Comparison of ENCODE assay signal across 1 cellular context in genomic region chr20:14992071-14992654, GRCh38.
A peak's percentile ranks its signal among the peaks of the same experiment; 100 is the strongest.
TF ChIP-seq lines count a peak whose summit lies in the region.

No MANE protein-coding gene starts in this region.

TF ChIP-seq in HepG2, 621 proteins besides CTCF, POLR2A, EP300 and RAD21 (continued from another document and continues in another):
- TF ChIP-seq NONO (IDR thresholded peaks at IDR 0.05) (no peak), NONO (CRISPR knock-in tag; conservative IDR thresholded peaks at IDR 0.05) (no peak), THAP7 (CRISPR knock-in tag; IDR thresholded peaks at IDR 0.05) (no peak), ZNF577 (CRISPR knock-in tag; IDR thresholded peaks at IDR 0.05; ENCODE audit: borderline replicate concordance, low read depth) (no peak), RCOR2 (CRISPR knock-in tag; IDR thresholded peaks at IDR 0.05) (0 out of 2 replicates have a peak, but pooled peaks have one; percentile 54), ZNF770 (CRISPR knock-in tag; IDR thresholded peaks at IDR 0.05) (no peak), HNRNPUL1 (IDR thresholded peaks at IDR 0.05; ENCODE audit: low read depth, low read length) (no peak), SMARCE1 (IDR thresholded peaks at IDR 0.05; ENCODE audit: borderline replicate concordance) (no peak), NBN (conservative IDR thresholded peaks at IDR 0.05) (no peak), JARID2 (CRISPR knock-in tag; IDR thresholded peaks at IDR 0.05; ENCODE audit: insufficient replicate concordance) (no peak), ZNF10 (CRISPR knock-in tag; IDR thresholded peaks at IDR 0.05; ENCODE audit: borderline replicate concordance, low read depth) (no peak), ZNF670 (CRISPR knock-in tag; IDR thresholded peaks at IDR 0.05; ENCODE audit: borderline replicate concordance) (no peak), ZNF704 (CRISPR knock-in tag; IDR thresholded peaks at IDR 0.05; ENCODE audit: borderline replicate concordance) (no peak), ZNF746 (CRISPR knock-in tag; IDR thresholded peaks at IDR 0.05) (no peak), MIXL1 (CRISPR knock-in tag; IDR thresholded peaks at IDR 0.05) (0 out of 2 replicates have a peak, but pooled peaks have one; percentile 7), SAP130 (CRISPR knock-in tag; IDR thresholded peaks at IDR 0.05; ENCODE audit: low read depth) (peak; percentile 53), SOX13 (IDR thresholded peaks at IDR 0.05) (no peak; the same call in 1 of the 2 replicates), SOX13 (CRISPR knock-in tag; conservative IDR thresholded peaks at IDR 0.05 in 1 of 2, IDR thresholded peaks at IDR 0.05 in 1 of 2) (peak in 1 of 2 experiments; percentile 91; a peak in 2 of 4 replicates), MTF1 (CRISPR knock-in tag; IDR thresholded peaks at IDR 0.05) (no peak), NFKBIZ (CRISPR knock-in tag; IDR thresholded peaks at IDR 0.05) (no peak), GATAD2A (CRISPR knock-in tag; IDR thresholded peaks at IDR 0.05) (peak; percentile 94), ADNP (CRISPR knock-in tag; IDR thresholded peaks at IDR 0.05) (no peak), ZNF652 (CRISPR knock-in tag; IDR thresholded peaks at IDR 0.05; ENCODE audit: borderline replicate concordance, low read depth) (no peak), CEBPZ (IDR thresholded peaks at IDR 0.05; ENCODE audit: low read length) (no peak), ATF2 (CRISPR knock-in tag; IDR thresholded peaks at IDR 0.05) (no peak), ZSCAN9 (CRISPR knock-in tag; IDR thresholded peaks at IDR 0.05; ENCODE audit: borderline replicate concordance) (no peak), TBX2 (CRISPR knock-in tag; IDR thresholded peaks at IDR 0.05; ENCODE audit: borderline replicate concordance) (no peak), REL (CRISPR knock-in tag; conservative IDR thresholded peaks at IDR 0.05) (no peak), PHF5A (CRISPR knock-in tag; IDR thresholded peaks at IDR 0.05; ENCODE audit: low read depth, unreplicated experiment) (no peak), FOXM1 (CRISPR knock-in tag; IDR thresholded peaks at IDR 0.05) (no peak), PHF20 (CRISPR knock-in tag; IDR thresholded peaks at IDR 0.05) (no peak), NCOR1 (IDR thresholded peaks at IDR 0.05; ENCODE audit: borderline replicate concordance, low read length) (peak; percentile 57; the same call in 1 of the 2 replicates), ELF3 (CRISPR knock-in tag; IDR thresholded peaks at IDR 0.05) (peak; percentile 46), ZBTB7A (CRISPR knock-in tag; IDR thresholded peaks at IDR 0.05) (no peak), ZNF367 (CRISPR knock-in tag; IDR thresholded peaks at IDR 0.05; ENCODE audit: borderline replicate concordance) (no peak), ZNF644 (CRISPR knock-in tag; IDR thresholded peaks at IDR 0.05; ENCODE audit: low read depth) (0 out of 2 replicates have a peak, but pooled peaks have one; percentile 19), ZNF383 (CRISPR knock-in tag; IDR thresholded peaks at IDR 0.05; ENCODE audit: borderline replicate concordance) (no peak), BHLHE40 (IDR thresholded peaks at IDR 0.05; ENCODE audit: low read length) (no peak), ZNF562 (CRISPR knock-in tag; IDR thresholded peaks at IDR 0.05; ENCODE audit: borderline replicate concordance) (no peak), NR1H2 (CRISPR knock-in tag; IDR thresholded peaks at IDR 0.05; ENCODE audit: borderline replicate concordance, low read depth) (no peak), ZNF292 (CRISPR knock-in tag; IDR thresholded peaks at IDR 0.05; ENCODE audit: borderline replicate concordance, low read depth) (no peak), HHEX (CRISPR knock-in tag; IDR thresholded peaks at IDR 0.05) (no peak), FIP1L1 (IDR thresholded peaks at IDR 0.05; ENCODE audit: borderline replicate concordance, insufficient read depth, low read depth, low read length) (no peak), ZNF569 (CRISPR knock-in tag; IDR thresholded peaks at IDR 0.05; ENCODE audit: borderline replicate concordance) (no peak), JDP2 (CRISPR knock-in tag; IDR thresholded peaks at IDR 0.05; ENCODE audit: borderline replicate concordance) (no peak), MED13 (CRISPR knock-in tag; IDR thresholded peaks at IDR 0.05) (no peak), ZMAT3 (CRISPR knock-in tag; conservative IDR thresholded peaks at IDR 0.05) (no peak), EZH2 (conservative IDR thresholded peaks at IDR 0.05; ENCODE audit: low read depth, low read length) (no peak), ZSCAN20 (CRISPR knock-in tag; IDR thresholded peaks at IDR 0.05; ENCODE audit: borderline replicate concordance) (no peak), AGO2 (optimal IDR thresholded peaks at IDR 0.05; ENCODE audit: low read depth, low read length) (no peak), NFYC (CRISPR knock-in tag; IDR thresholded peaks at IDR 0.05) (no peak), THYN1 (CRISPR knock-in tag; IDR thresholded peaks at IDR 0.05; ENCODE audit: borderline replicate concordance, low read depth) (no peak), FOXC1 (CRISPR knock-in tag; IDR thresholded peaks at IDR 0.05; ENCODE audit: borderline replicate concordance) (no peak), TMF1 (CRISPR knock-in tag; IDR thresholded peaks at IDR 0.05; ENCODE audit: low read depth) (no peak), TEAD3 (CRISPR knock-in tag; optimal IDR thresholded peaks at IDR 0.05; ENCODE audit: borderline replicate concordance) (no peak), ZNF274 (CRISPR knock-in tag; IDR thresholded peaks at IDR 0.05) (no peak), ZNF484 (CRISPR knock-in tag; IDR thresholded peaks at IDR 0.05; ENCODE audit: borderline replicate concordance, low read depth) (no peak), ZNF597 (CRISPR knock-in tag; IDR thresholded peaks at IDR 0.05) (no peak), ZFP37 (CRISPR knock-in tag; IDR thresholded peaks at IDR 0.05; ENCODE audit: borderline replicate concordance) (no peak), CEBPG (CRISPR knock-in tag; IDR thresholded peaks at IDR 0.05) (peak; percentile 90), KDM6A (CRISPR knock-in tag; IDR thresholded peaks at IDR 0.05; ENCODE audit: low read depth) (no peak), NR2F1 (CRISPR knock-in tag; IDR thresholded peaks at IDR 0.05) (no peak), ZNF589 (CRISPR knock-in tag; conservative IDR thresholded peaks at IDR 0.05) (no peak), TSC22D2 (CRISPR knock-in tag; IDR thresholded peaks at IDR 0.05; ENCODE audit: borderline replicate concordance) (no peak), TOE1 (CRISPR knock-in tag; IDR thresholded peaks at IDR 0.05) (no peak), PRMT3 (CRISPR knock-in tag; IDR thresholded peaks at IDR 0.05; ENCODE audit: borderline replicate concordance, low read depth) (no peak), KLF15 (CRISPR knock-in tag; IDR thresholded peaks at IDR 0.05; ENCODE audit: borderline replicate concordance) (no peak), PRDM10 (CRISPR knock-in tag; IDR thresholded peaks at IDR 0.05; ENCODE audit: low read depth) (no peak), ZBTB8A (CRISPR knock-in tag; IDR thresholded peaks at IDR 0.05; ENCODE audit: borderline replicate concordance, low read depth) (no peak), SNAPC2 (CRISPR knock-in tag; IDR thresholded peaks at IDR 0.05) (no peak)
